Comparison of ENCODE assay signal across 8 cellular contexts in genomic region chr17:72466199-72466598, GRCh38.
DNase-seq lines count a peak whose midpoint lies in the region; ATAC-seq and TF ChIP-seq lines count a peak whose summit lies in the region.

No MANE protein-coding gene starts in this region.

- no peak overlapping the region for H3K27ac Mint-ChIP-seq in activated naive CD4-positive, alpha-beta T cell treated with anti-CD3 and anti-CD28 coated beads for 36 hours

- no peak for TF ChIP-seq CTCF in GM12865 (IDR thresholded peaks at IDR 0.05; ENCODE audit: insufficient read depth, low read depth, low read length, missing control alignments)
- TF ChIP-seq CTCF in PC-3 (conservative IDR thresholded peaks at IDR 0.05; ENCODE audit: low read depth, low read length): peak; percentile 31; the same call in 1 of the 2 replicates
- no peak for TF ChIP-seq CTCF in gastroesophageal sphincter (IDR thresholded peaks at IDR 0.05)

- no peak overlapping the region for H3K4me3 Mint-ChIP-seq in activated naive CD4-positive, alpha-beta T cell treated with anti-CD3 and anti-CD28 coated beads for 36 hours

- H2AFZ ChIP-seq in PC-3 (ENCODE audit: low read length): no peak overlapping the region

- TF ChIP-seq POLR2A in gastroesophageal sphincter (IDR thresholded peaks at IDR 0.05): no peak

- peaks cover 2% of the 10 kb centered on the region for H3K9me3 Mint-ChIP-seq in activated naive CD4-positive, alpha-beta T cell treated with anti-CD3 and anti-CD28 coated beads for 36 hours

- intact Hi-C loops in PC-3 (cut with micrococcal nuclease): loop anchor here (1.0 to 5.0 kb wide), 4 partner anchors 45 to 76 kb away; no protein-coding TSS in a partner anchor
- intact Hi-C loops in activated naive CD4-positive, alpha-beta T cell treated with anti-CD3 and anti-CD28 coated beads for 36 hours (cut with micrococcal nuclease): no loop called here

- peak overlapping the region; percentile 91 for H3K4me2 ChIP-seq in PC-3 (ENCODE audit: low read length)

- BruUV-seq in PC-3 (replicated peaks; lab: Mats Ljungman, UMichigan): no TSS peak

- H3F3A ChIP-seq in PC-3 (ENCODE audit: low read length, unreplicated experiment): peaks cover 9% of the 10 kb centered on the region

- H4K20me1 ChIP-seq in PC-3 (ENCODE audit: low read length): no peaks in the 10 kb centered on the region

- peak; percentile 78 for DNase-seq in GM12865 (ENCODE audit: low read depth)
- peak; percentile 97 for DNase-seq in PC-3
- peak; percentile 94 for DNase-seq in kidney tubule cell (ENCODE audit: low spot score)
- DNase-seq in foreskin melanocyte: no peak
- DNase-seq in Ammon's horn (ENCODE audit: low spot score): no peak
- DNase-seq in activated naive CD4-positive, alpha-beta T cell treated with anti-CD3 and anti-CD28 coated beads for 36 hours: no peak

- no peak overlapping the region for H3K4me3 ChIP-seq in GM12865 (ENCODE audit: low read depth, low read length)
- H3K4me3 ChIP-seq in PC-3 (ENCODE audit: low read length): peak overlapping the region; percentile 66
- no peak overlapping the region for H3K4me3 ChIP-seq in gastroesophageal sphincter

- POLR2A ChIA-PET in PC-3 (lab: Charles Lee; ENCODE audit: unreplicated experiment): interaction anchor here (0.5 to 1.8 kb wide), 13 partner anchors 10 to 479 kb away, joined by 3 to 13 read pairs (median 4); partner anchors contain the start of gene SOX9

- H3K9me3 ChIP-seq in PC-3 (ENCODE audit: low read length) (peaks cover 4% of the 10 kb centered on the region; the same call in 1 of the 2 replicates), gastroesophageal sphincter (peaks cover 0 to 7% (median 0%) of the 10 kb centered on the region in 3 donors)

- CTCF ChIA-PET in PC-3 (lab: Charles Lee): interaction anchor here (0.6 to 2.0 kb wide), 7 partner anchors 10 to 347 kb away, joined by 3 to 10 read pairs (median 4); no protein-coding TSS in a partner anchor
- CTCF ChIA-PET in activated naive CD4-positive, alpha-beta T cell treated with anti-CD3 and anti-CD28 coated beads for 36 hours (lab: Charles Lee): no interaction called here

- no peaks in the 10 kb centered on the region for H3K36me3 Mint-ChIP-seq in activated naive CD4-positive, alpha-beta T cell treated with anti-CD3 and anti-CD28 coated beads for 36 hours (ENCODE audit: low read depth)

- peaks cover 47% of the 10 kb centered on the region for H3K4me1 ChIP-seq in PC-3 (ENCODE audit: insufficient read depth, low read length)
- H3K4me1 ChIP-seq in gastroesophageal sphincter: no peaks in the 10 kb centered on the region

- peak overlapping the region; percentile 96 for H3K9ac ChIP-seq in PC-3 (ENCODE audit: low read length)

- no peaks in the 10 kb centered on the region for H3K27me3 ChIP-seq in PC-3 (ENCODE audit: low read length)
- H3K27me3 ChIP-seq in gastroesophageal sphincter: peaks cover 15% of the 10 kb centered on the region

- H3K4me1 Mint-ChIP-seq in activated naive CD4-positive, alpha-beta T cell treated with anti-CD3 and anti-CD28 coated beads for 36 hours (ENCODE audit: low read depth): no peaks in the 10 kb centered on the region

- TF ChIP-seq EP300 in gastroesophageal sphincter (IDR thresholded peaks at IDR 0.05): no peak

- ATAC-seq in HG02571 (IDR thresholded peaks at IDR 0.05; ENCODE audit: unreplicated experiment) (peak; percentile 55), PC-3 (peak; percentile 85), gastroesophageal sphincter (no peak)

- H3K79me2 ChIP-seq in PC-3 (ENCODE audit: low read length): peaks cover 89% of the 10 kb centered on the region

- H3K27ac ChIP-seq in PC-3 (ENCODE audit: low read length): peak overlapping the region; percentile 96
- no peak overlapping the region for H3K27ac ChIP-seq in gastroesophageal sphincter

- no peaks in the 10 kb centered on the region for H3K9me2 ChIP-seq in PC-3 (replicated peaks; ENCODE audit: low read length)

- H3K36me3 ChIP-seq in PC-3 (ENCODE audit: low read depth, low read length): peaks cover 10% of the 10 kb centered on the region; the same call in 1 of the 2 replicates
- no peaks in the 10 kb centered on the region for H3K36me3 ChIP-seq in gastroesophageal sphincter

- H3K27me3 Mint-ChIP-seq in activated naive CD4-positive, alpha-beta T cell treated with anti-CD3 and anti-CD28 coated beads for 36 hours (ENCODE audit: low read depth): peaks cover 7% of the 10 kb centered on the region

Comparison
In these comparisons a context has a peak if more than half of its experiments do, and no peak if none do; other contexts are left out.
1. DNase-seq: peak in GM12865 (single experiment), PC-3 (single experiment) and kidney tubule cell (single experiment); none in foreskin melanocyte (single experiment), Ammon's horn (single experiment) and activated naive CD4-positive, alpha-beta T cell treated with anti-CD3 and anti-CD28 coated beads for 36 hours (single experiment).